Comparison of ENCODE assay signal across 8 cellular contexts in genomic region chr4:81470456-81471327, GRCh38. TPM values are rescaled to one million over a fixed set of nuclear protein-coding genes. Genes with fewer than 3 reads are reported as not detected.
DNase-seq lines count a peak whose midpoint lies in the region; ATAC-seq, FAIRE-seq and TF ChIP-seq lines count a peak whose summit lies in the region.

No MANE protein-coding gene starts in this region.

- SMC1A ChIA-PET in GM12878 (lab: Charles Lee; ENCODE audit: uncharacterized antibody, unreplicated experiment): interaction anchor here (0.6 to 9.1 kb wide), 2 partner anchors 82 to 374 kb away, joined by 3 to 110 read pairs; no protein-coding TSS in a partner anchor

- TF ChIP-seq EP300 in GM12878 (IDR thresholded peaks at IDR 0.05; ENCODE audit: borderline replicate concordance in 1 of 2, control insufficient read depth in 1 of 2, low read depth in 2 of 2, low read length in 2 of 2): no peak

- FAIRE-seq in GM12878 (lab: Jason Lieb, UNC): no peak

- POLR2A ChIA-PET in GM12878 (lab: Charles Lee): no interaction called here

- DNase-seq in NCI-H1417 (lab: John Stamatoyannopoulos, UW) (peak; percentile 71 to 86 (median 74)), NCI-H1417 treated with DMSO at 0.1 percent for 48 hours (lab: John Stamatoyannopoulos, UW) (no peak), T follicular helper cell (ENCODE audit: low read depth) (peak; percentile 10), GM12878 (ENCODE audit: low read depth, low spot score) (no peak), iPS DF 6.9 (ENCODE audit: low read depth, low spot score) (no peak), putamen (ENCODE audit: low spot score) (peak; percentile 67), GOT3 (lab: John Stamatoyannopoulos, UW) (no peak)

- H3K27ac ChIP-seq in GM12878 (ENCODE audit: control insufficient read depth, insufficient read depth) (no peak overlapping the region), iPS DF 6.9 (ENCODE audit: low read length) (no peak overlapping the region)

- intact Hi-C loops in GM12878 (cut with micrococcal nuclease; ENCODE audit: unreplicated experiment): no loop called here

- H3K4me1 ChIP-seq in GM12878 (ENCODE audit: control insufficient read depth, insufficient read depth, low read length): peaks cover 13% of the 10 kb centered on the region
- peaks cover 1% of the 10 kb centered on the region; the same call in 1 of the 2 replicates for H3K4me1 ChIP-seq in iPS DF 6.9 (ENCODE audit: control insufficient read depth, insufficient read depth, low read length)

- no peak for ATAC-seq in GM12878
- ATAC-seq in GM18520 (IDR thresholded peaks at IDR 0.05; ENCODE audit: unreplicated experiment): no peak

- H3K4me2 ChIP-seq in GM12878 (ENCODE audit: control insufficient read depth, insufficient read depth): peak overlapping the region; percentile 98

- CTCF ChIA-PET in GM12878 (lab: Yijun Ruan, JAX): interaction anchor here (1.0 to 2.9 kb wide), 5 partner anchors 366 to 443 kb away, joined by 3 to 14 read pairs (median 3); no protein-coding TSS in a partner anchor

- no peak for TF ChIP-seq POLR2A in GM12878 (IDR thresholded peaks at IDR 0.05; ENCODE audit: low read depth, low read length)

- H3K9me3 ChIP-seq in GM12878 (replicated peaks; ENCODE audit: control insufficient read depth, insufficient read depth, low read length) (no peaks in the 10 kb centered on the region; the same call in 2 of the 3 replicates), iPS DF 6.9 (ENCODE audit: control insufficient read depth, insufficient read depth, low read length) (no peaks in the 10 kb centered on the region)

- RAD21 ChIA-PET in GM12878 (lab: Charles Lee; ENCODE audit: unreplicated experiment): interaction anchor here (1.6 to 6.8 kb wide), 2 partner anchors 26 to 375 kb away, joined by 4 to 77 read pairs; no protein-coding TSS in a partner anchor

- H2AFZ ChIP-seq in GM12878 (ENCODE audit: control insufficient read depth, low read depth, low read length): peak overlapping the region; percentile 71; the same call in 1 of the 2 replicates

- 2% methylated on average over 32 of the region's 32 CpGs for WGBS in GM12878 (ENCODE audit: insufficient coverage, insufficient replicate concordance, low lambda C conversion rate, missing lambda C conversion rate)
- WGBS in iPS DF 6.9 (ENCODE audit: insufficient coverage, insufficient read length): no CpG with 5 or more reads among the region's 32 CpGs

- H4K20me1 ChIP-seq in GM12878 (ENCODE audit: control insufficient read depth, insufficient read depth): no peaks in the 10 kb centered on the region

- in situ Hi-C loops in GM12878 (cut with MboI): no loop called here

- H3K36me3 ChIP-seq in GM12878 (ENCODE audit: control insufficient read depth in 2 of 2, insufficient read depth in 2 of 2, low read length in 1 of 2) (no peaks in the 10 kb centered on the region), iPS DF 6.9 (ENCODE audit: control insufficient read depth, insufficient read depth, low read length) (no peaks in the 10 kb centered on the region)

- H3K9ac ChIP-seq in GM12878 (ENCODE audit: control insufficient read depth, insufficient read depth, low read length): no peak overlapping the region

- H3K79me2 ChIP-seq in GM12878 (ENCODE audit: control insufficient read depth, insufficient read depth, low read length): no peaks in the 10 kb centered on the region

- TF ChIP-seq CTCF in GM12878 (IDR thresholded peaks at IDR 0.05 in 2 of 3, conservative IDR thresholded peaks at IDR 0.05 in 1 of 3; ENCODE audit: control insufficient read depth in 2 of 3, extremely low read depth in 1 of 3, insufficient read depth in 1 of 3, low read depth in 3 of 3, low read length in 3 of 3): no peak

- peaks cover 4 to 9% of the 10 kb centered on the region in 2 experiments for H3K27me3 ChIP-seq in GM12878 (replicated peaks in 1 of 2; ENCODE audit: control insufficient read depth in 2 of 2, insufficient read depth in 2 of 2, low read length in 1 of 2)
- no peaks in the 10 kb centered on the region for H3K27me3 ChIP-seq in iPS DF 6.9 (ENCODE audit: control insufficient read depth, insufficient read depth, low read length)

- BruUV-seq in GM12878 (replicated peaks; lab: Mats Ljungman, UMichigan): TSS peak; percentile 66

- TF ChIP-seq RAD21 in GM12878 (IDR thresholded peaks at IDR 0.05; ENCODE audit: insufficient read depth, low read depth, low read length): no peak

- H3K4me3 ChIP-seq in GM12878 (peak overlapping the region; percentile 63), iPS DF 6.9 (ENCODE audit: low read length) (peak overlapping the region; percentile 89; the same call in 1 of the 2 replicates)

TF ChIP-seq in GM12878, 131 proteins besides CTCF, POLR2A, EP300 and RAD21:
- no peak for TF ChIP-seq RELA (IDR thresholded peaks at IDR 0.05; ENCODE audit: borderline replicate concordance, partially characterized antibody)
- no peak for TF ChIP-seq MXI1 (IDR thresholded peaks at IDR 0.05; ENCODE audit: low read depth, low read length)
- TF ChIP-seq BACH1 (IDR thresholded peaks at IDR 0.05; ENCODE audit: borderline replicate concordance): no peak
- TF ChIP-seq ZNF217 (IDR thresholded peaks at IDR 0.05): no peak

RNA-seq across cellular contexts. Expression of gene RASGEF1B, which starts 1.0 kb away (rescaled TPM):
- 0.23 and 0.76 TPM in 2 replicates for total RNA-seq in GM12878 (2013; cell fraction: nucleolus; rRNA removed)
- total RNA-seq in GM12878 (2014; rRNA removed) (0.06 TPM in 1 of 2 replicates, not detected in the other), GM12878 (2014; rRNA removed; fragmentation: Illumina TruSeq; extraction: Trizol) (0.13 and 0.18 TPM in 2 replicates), GM12878 (2021) (0.15 and 0.19 TPM in 2 replicates)
- polyA plus RNA-seq in GM12878 (2011; ENCODE audit: low read depth): not detected
- polyA plus RNA-seq in GM12878 (2011; rRNA removed) (0.09 and 0.10 TPM in 2 replicates), GM12878 (2014; fragmentation: Illumina TruSeq; extraction: Trizol) (0.03 and 0.27 TPM in 2 replicates), GM12878 (2014; fragmentation: Nextera tagmentation; extraction: Ambion mirVana) (not detected), GM12878 (2014; rRNA removed) (0.06 TPM in 1 of 2 replicates, not detected in the other), GM12878 (2016; fragmentation: Nextera tagmentation; extraction: Ambion mirVana) (under 1 TPM; 0.10 to 0.24 TPM)
- 0.03 and 0.10 TPM in 2 replicates for polyA plus RNA-seq in GM12878 (2011; cell fraction: cytosol; rRNA removed)
- 0.06 TPM in 1 of 2 replicates, not detected in the other for polyA plus RNA-seq in GM12878 (2011; cell fraction: nucleus; rRNA removed)
- polyA plus RNA-seq in GM12878 (2012): 0.15 and 0.20 TPM in 2 replicates
- 0.21 and 0.29 TPM in 2 replicates for polyA minus RNA-seq in GM12878 (2011; rRNA and poly(A)+ RNA removed)
- polyA minus RNA-seq in GM12878 (2011; cell fraction: cytosol; rRNA and poly(A)+ RNA removed): not detected in 2 replicates
- polyA minus RNA-seq in GM12878 (2011; cell fraction: nucleus; rRNA and poly(A)+ RNA removed): 0.12 and 0.29 TPM in 2 replicates

Comparison
In these comparisons a context has a peak if more than half of its experiments do, and no peak if none do; other contexts are left out.
1. DNase-seq: peak in NCI-H1417 (3 of 3), T follicular helper cell (single experiment) and putamen (single experiment); none in NCI-H1417 treated with DMSO at 0.1 percent for 48 hours (single experiment), GM12878 (single experiment), iPS DF 6.9 (single experiment) and GOT3 (single experiment).